Comparison of ENCODE assay signal across 1 cellular context in genomic region chr15:40914013-40914412, GRCh38.
TF ChIP-seq lines count a peak whose summit lies in the region.

No MANE protein-coding gene starts in this region.

TF ChIP-seq in HepG2, 621 proteins besides CTCF, POLR2A, EP300 and RAD21:
- no peak for TF ChIP-seq ZNF335 (CRISPR knock-in tag; IDR thresholded peaks at IDR 0.05)
- TF ChIP-seq CREB1 (IDR thresholded peaks at IDR 0.05) = peak; percentile 5; the same call in 1 of the 2 replicates
- TF ChIP-seq CREB1 (CRISPR knock-in tag; IDR thresholded peaks at IDR 0.05) = no peak
- TF ChIP-seq CBX1 (IDR thresholded peaks at IDR 0.05; ENCODE audit: low read depth) = no peak
- no peak for TF ChIP-seq FOXC1 (CRISPR knock-in tag; IDR thresholded peaks at IDR 0.05; ENCODE audit: borderline replicate concordance)
- TF ChIP-seq ZNF615 (CRISPR knock-in tag; IDR thresholded peaks at IDR 0.05; ENCODE audit: borderline replicate concordance) = no peak
- TF ChIP-seq ZBTB43 (CRISPR knock-in tag; conservative IDR thresholded peaks at IDR 0.05) = 0 out of 2 replicates have a peak, but pooled peaks have one; percentile 16
- TF ChIP-seq ZNF333 (CRISPR knock-in tag; IDR thresholded peaks at IDR 0.05; ENCODE audit: borderline replicate concordance) = no peak
- TF ChIP-seq ZNF766 (CRISPR knock-in tag; IDR thresholded peaks at IDR 0.05; ENCODE audit: borderline replicate concordance) = no peak
- no peak for TF ChIP-seq ZNF782 (CRISPR knock-in tag; IDR thresholded peaks at IDR 0.05; ENCODE audit: borderline replicate concordance)
- TF ChIP-seq ZNF841 (CRISPR knock-in tag; IDR thresholded peaks at IDR 0.05; ENCODE audit: borderline replicate concordance) = no peak
- no peak for TF ChIP-seq ZNF543 (CRISPR knock-in tag; IDR thresholded peaks at IDR 0.05)
- 0 out of 2 replicates have a peak, but pooled peaks have one; percentile 28 for TF ChIP-seq MNT (IDR thresholded peaks at IDR 0.05)
- no peak for TF ChIP-seq CAMTA2 (CRISPR knock-in tag; IDR thresholded peaks at IDR 0.05; ENCODE audit: borderline replicate concordance)
- TF ChIP-seq ZSCAN21 (CRISPR knock-in tag; IDR thresholded peaks at IDR 0.05; ENCODE audit: borderline replicate concordance) = no peak
